In the genomic region with DNA sequence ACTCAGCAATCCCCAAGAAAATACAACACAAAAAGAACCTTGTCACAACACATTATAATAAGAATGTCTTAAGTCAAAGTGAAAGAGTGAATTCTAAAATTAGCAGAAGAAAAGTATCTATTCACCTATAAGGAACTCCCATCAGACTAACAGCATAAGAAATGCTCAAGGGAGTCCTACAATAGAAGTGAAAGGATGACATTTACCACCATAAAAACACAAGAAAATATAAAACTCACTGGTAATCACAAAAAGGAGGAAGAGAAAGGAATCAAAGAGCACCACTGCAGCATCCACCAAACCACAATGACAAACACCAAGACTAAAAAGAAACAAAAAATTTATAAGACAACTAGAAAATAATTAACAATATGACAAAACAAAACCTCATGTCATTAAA, we compare ENCODE assay signal across 13 cellular contexts.
A peak's percentile ranks its signal among the peaks of the same experiment; 100 is the strongest.
DNase-seq lines count a peak whose midpoint lies in the region; ATAC-seq, FAIRE-seq and TF ChIP-seq lines count a peak whose summit lies in the region.
"Had no signal": no experiment of that assay in that cellular context is flagged by ENCODE, and none has a peak within 500 bp of the region (broad histone marks: within the 10 kb centered on the region; RNA-seq: fewer than 3 reads in every experiment).

No MANE protein-coding gene starts in this region.

- no peak overlapping the region for H3K27ac Mint-ChIP-seq in activated naive CD4-positive, alpha-beta T cell treated with anti-CD3 and anti-CD28 coated beads for 36 hours

- peaks cover 4% of the 10 kb centered on the region for H3K9me3 Mint-ChIP-seq in activated naive CD4-positive, alpha-beta T cell treated with anti-CD3 and anti-CD28 coated beads for 36 hours

- FAIRE-seq in GM18507 (lab: Jason Lieb, UNC) = peak; percentile 88

- H3K27me3 Mint-ChIP-seq in activated naive CD4-positive, alpha-beta T cell treated with anti-CD3 and anti-CD28 coated beads for 36 hours (ENCODE audit: low read depth) = no peaks in the 10 kb centered on the region

- H3K4me1 Mint-ChIP-seq in activated naive CD4-positive, alpha-beta T cell treated with anti-CD3 and anti-CD28 coated beads for 36 hours (ENCODE audit: low read depth) = no peaks in the 10 kb centered on the region

- DNase-seq in GM18507 (ENCODE audit: extremely low spot score, insufficient read length, low read depth) = no peak
- DNase-seq in NCI-H1930 (lab: John Stamatoyannopoulos, UW) = no peak
- DNase-seq in GM10266 (ENCODE audit: extremely low spot score) = no peak
- no peak for DNase-seq in activated naive CD4-positive, alpha-beta T cell treated with anti-CD3 and anti-CD28 coated beads for 36 hours
- no peak for DNase-seq in NCI-H524 treated with DMSO at 0.1 percent for 48 hours (lab: John Stamatoyannopoulos, UW)
- DNase-seq: activated CD4-positive, alpha-beta T cell treated with anti-CD3 and anti-CD28 coated beads for 48 hours; activated gamma-delta T cell treated with Interleukin-2 at 50 U/mL for 16 hours; NCI-H2227 treated with DMSO at 0.1 percent for 48 hours; PC-3; spleen had no signal

- intact Hi-C loops in activated naive CD4-positive, alpha-beta T cell treated with anti-CD3 and anti-CD28 coated beads for 36 hours (cut with micrococcal nuclease) = no loop called here

- ATAC-seq in GM21367 (IDR thresholded peaks at IDR 0.05; ENCODE audit: unreplicated experiment) = peak; percentile 45
- peak; percentile 35 for ATAC-seq in HG03039 (IDR thresholded peaks at IDR 0.05; ENCODE audit: unreplicated experiment)
- ATAC-seq in HG03575 (IDR thresholded peaks at IDR 0.05; ENCODE audit: extremely low read depth, insufficient number of reproducible peaks, low FRiP score, unreplicated experiment) = peak; percentile 52
- ATAC-seq: PC-3 had no signal

- no peak for TF ChIP-seq CTCF in GM10266 (IDR thresholded peaks at IDR 0.05; ENCODE audit: control insufficient read depth, insufficient read depth, low read depth, missing control alignments)

- no peak overlapping the region for H3K4me3 Mint-ChIP-seq in activated naive CD4-positive, alpha-beta T cell treated with anti-CD3 and anti-CD28 coated beads for 36 hours

- H3K36me3 Mint-ChIP-seq in activated naive CD4-positive, alpha-beta T cell treated with anti-CD3 and anti-CD28 coated beads for 36 hours (ENCODE audit: low read depth) = no peaks in the 10 kb centered on the region

- CTCF ChIA-PET in activated naive CD4-positive, alpha-beta T cell treated with anti-CD3 and anti-CD28 coated beads for 36 hours (lab: Charles Lee) = no interaction called here
